In the genomic region with DNA sequence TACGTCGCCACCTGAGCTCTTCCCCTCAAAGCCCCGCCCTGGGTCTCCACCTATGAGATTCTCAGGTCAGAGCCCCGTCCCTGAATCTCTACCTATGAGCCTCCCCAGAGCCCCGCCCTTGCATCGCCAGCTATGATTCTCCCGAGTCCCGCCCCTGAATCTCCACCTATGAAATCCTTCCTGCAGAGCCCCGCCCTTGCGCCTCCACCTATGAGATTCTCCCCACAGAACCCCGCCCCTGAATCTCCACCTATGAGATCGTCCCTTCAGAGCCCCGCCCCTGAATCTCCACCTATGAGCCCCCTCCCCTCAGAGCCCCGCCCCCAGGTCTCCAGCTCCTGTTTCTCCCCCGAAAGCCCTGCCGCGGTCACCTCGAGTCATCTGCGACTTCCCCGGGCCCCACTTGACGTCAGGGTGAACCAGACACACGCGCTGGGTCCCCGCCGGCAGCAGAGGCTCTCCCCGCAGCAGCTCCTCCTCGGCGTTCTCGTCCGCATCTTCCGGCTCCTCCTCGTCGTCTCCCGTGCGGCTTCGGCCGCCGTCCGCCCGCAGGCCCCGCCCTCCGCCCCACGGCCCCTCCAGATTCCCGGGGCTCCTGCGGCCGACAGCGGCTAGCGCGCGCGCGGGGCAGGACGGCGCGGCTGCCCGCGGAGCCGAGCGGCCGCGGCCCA, we compare ENCODE assay signal across 8 cellular contexts. TPM values are rescaled to one million over a fixed set of nuclear protein-coding genes. Genes with fewer than 3 reads are reported as not detected.
DNase-seq lines count a peak whose midpoint lies in the region; ATAC-seq and TF ChIP-seq lines count a peak whose summit lies in the region.

No MANE protein-coding gene starts in this region.

- H3K79me2 ChIP-seq in fibroblast of lung (ENCODE audit: control insufficient read depth, insufficient read depth, low read length) (peaks cover 2% of the 10 kb centered on the region), neural cell (replicated peaks; ENCODE audit: insufficient read depth, low read length) (peaks cover 8% of the 10 kb centered on the region)

- H3K36me3 Mint-ChIP-seq in CD14-positive monocyte, result peaks cover 12% of the 10 kb centered on the region in 2 donors

- WGBS in HUES64, result under 1% methylated on average over 61 of the region's 61 CpGs

- H3K9me2 ChIP-seq in neural cell (ENCODE audit: insufficient read depth, low read length), result no peaks in the 10 kb centered on the region

- H3K27ac ChIP-seq in HUES64 (ENCODE audit: low read depth, low read length) (peak overlapping the region; percentile 93), fibroblast of lung (ENCODE audit: insufficient read depth, low read length) (peak overlapping the region; percentile 89), neural cell (ENCODE audit: low read length) (peak overlapping the region; percentile 84), subcutaneous abdominal adipose tissue (ENCODE audit: low read depth, low read length) (peak overlapping the region; percentile 65)

- H3K4me1 Mint-ChIP-seq in CD14-positive monocyte, result peaks cover 22% of the 10 kb centered on the region

- H3K36me3 ChIP-seq in HUES64 (ENCODE audit: insufficient read depth, low read length) (peaks cover 24% of the 10 kb centered on the region), fibroblast of lung (ENCODE audit: control insufficient read depth, insufficient read depth, low read length) (peaks cover 14% of the 10 kb centered on the region), neural cell (ENCODE audit: insufficient read depth, low read length) (no peaks in the 10 kb centered on the region), subcutaneous abdominal adipose tissue (ENCODE audit: control insufficient read depth in 5 of 5, insufficient read depth in 5 of 5, low read length in 5 of 5) (peaks cover 0 to 30% (median 25%) of the 10 kb centered on the region in 5 donors)

- H3K27me3 Mint-ChIP-seq in CD14-positive monocyte (ENCODE audit: low read depth in 3 of 3), result peaks cover 7 to 23% (median 22%) of the 10 kb centered on the region in 3 donors

- H3K4me1 ChIP-seq in HUES64 (ENCODE audit: insufficient read depth, low read length) (0 out of 2 replicates have a peak, but pooled peaks cover 2% of the 10 kb centered on the region), fibroblast of lung (ENCODE audit: control insufficient read depth, extremely low read depth, insufficient read depth, low read length) (no peaks in the 10 kb centered on the region), subcutaneous abdominal adipose tissue (ENCODE audit: control insufficient read depth in 5 of 5, insufficient read depth in 5 of 5, low read length in 5 of 5) (peaks cover 0 to 25% (median 24%) of the 10 kb centered on the region in 5 donors)

- H3K4me3 ChIP-seq in HUES64 (ENCODE audit: low read length), result peak overlapping the region; percentile 83
- peak overlapping the region; percentile 63 to 82 (median 70) for H3K4me3 ChIP-seq in fibroblast of lung (replicated peaks in 1 of 4; ENCODE audit: control extremely low read depth in 1 of 4, insufficient read depth in 1 of 4, low read depth in 3 of 4, low read length in 4 of 4)
- peak overlapping the region; percentile 94 for H3K4me3 ChIP-seq in neural cell (ENCODE audit: low read length)
- H3K4me3 ChIP-seq in subcutaneous abdominal adipose tissue (ENCODE audit: low read depth in 1 of 5, low read length in 5 of 5), result peak overlapping the region; percentile 35 to 84 (median 73)

- H3K9me3 ChIP-seq in HUES64 (ENCODE audit: insufficient read depth, low read depth, low read length) (no peaks in the 10 kb centered on the region), fibroblast of lung (ENCODE audit: control insufficient read depth, insufficient read depth, low read depth, low read length) (no peaks in the 10 kb centered on the region), neural cell (ENCODE audit: low read length) (no peaks in the 10 kb centered on the region), subcutaneous abdominal adipose tissue (ENCODE audit: control insufficient read depth in 5 of 5, low read length in 5 of 5) (no peaks in the 10 kb centered on the region)

- H3F3A ChIP-seq in neural cell (ENCODE audit: insufficient read depth, low read length, poor library complexity, severe bottlenecking), result no peaks in the 10 kb centered on the region

- TF ChIP-seq CTCF in CD14-positive monocyte (IDR thresholded peaks at IDR 0.05) (no peak), fibroblast of lung (conservative IDR thresholded peaks at IDR 0.05 in 1 of 2, IDR thresholded peaks at IDR 0.05 in 1 of 2; ENCODE audit: low read depth in 1 of 2, low read length in 2 of 2) (no peak), neural cell (IDR thresholded peaks at IDR 0.05; ENCODE audit: poor library complexity, severe bottlenecking) (no peak)

- peak; percentile 55 for TF ChIP-seq EP300 in neural cell (conservative IDR thresholded peaks at IDR 0.05; ENCODE audit: poor library complexity, severe bottlenecking)

- intact Hi-C loops in CD14-positive monocyte (cut with micrococcal nuclease), result loop anchor here (2.0 to 5.0 kb wide), 3 partner anchors 41 to 67 kb away; no protein-coding TSS in a partner anchor

- DNase-seq in CD14-positive monocyte (ENCODE audit: low spot score) (peak; percentile 100), activated T-cell treated with anti-CD3 and anti-CD28 coated beads for 1 hour (ENCODE audit: low read depth) (peak; percentile 96), fibroblast of lung (ENCODE audit: low read depth in 2 of 2) (peak; percentile 97 to 98), DMS 273 (lab: John Stamatoyannopoulos, UW; ENCODE audit: unreplicated experiment) (no peak)

- H3K9me3 Mint-ChIP-seq in CD14-positive monocyte, result peaks cover 0 to 13% (median 3%) of the 10 kb centered on the region in 7 donors

- H4K20me1 ChIP-seq in fibroblast of lung (ENCODE audit: control insufficient read depth, extremely low read depth, insufficient read depth, low read length) (no peaks in the 10 kb centered on the region), neural cell (ENCODE audit: insufficient read depth) (no peaks in the 10 kb centered on the region)

- H3K27me3 ChIP-seq in HUES64 (ENCODE audit: insufficient read depth, low read length) (no peaks in the 10 kb centered on the region; the same call in 1 of the 2 replicates), fibroblast of lung (ENCODE audit: control insufficient read depth, insufficient read depth, low read length) (no peaks in the 10 kb centered on the region), neural cell (ENCODE audit: insufficient read depth, low read depth, low read length) (no peaks in the 10 kb centered on the region), subcutaneous abdominal adipose tissue (ENCODE audit: control insufficient read depth in 5 of 5, insufficient read depth in 4 of 5, low read length in 5 of 5) (no peaks in the 10 kb centered on the region)

- ATAC-seq in GM21423 (IDR thresholded peaks at IDR 0.05; ENCODE audit: unreplicated experiment), result peak; percentile 58

- H3K4me3 Mint-ChIP-seq in CD14-positive monocyte, result peak overlapping the region; percentile 85 to 93

- H3K4me2 ChIP-seq in fibroblast of lung (ENCODE audit: extremely low read depth, insufficient read depth, low read length) (peak overlapping the region; percentile 59), neural cell (ENCODE audit: low read length) (no peak overlapping the region)

- peak overlapping the region; percentile 78 for H2AFZ ChIP-seq in fibroblast of lung (ENCODE audit: low read length)
- H2AFZ ChIP-seq in neural cell (ENCODE audit: low read depth, low read length), result peak overlapping the region; percentile 73

- H3K27ac Mint-ChIP-seq in CD14-positive monocyte, result peak overlapping the region; percentile 96 to 100 (median 98)

- H3K9ac ChIP-seq in HUES64 (ENCODE audit: low read depth, low read length) (peak overlapping the region; percentile 89), fibroblast of lung (ENCODE audit: insufficient read depth, low read length) (peak overlapping the region; percentile 87), neural cell (ENCODE audit: low read length) (peak overlapping the region; percentile 88), subcutaneous abdominal adipose tissue (ENCODE audit: low read length in 5 of 5) (peak overlapping the region in 3 of 5 donors; percentile 68 to 79 (median 74))

- TF ChIP-seq RAD21 in neural cell (conservative IDR thresholded peaks at IDR 0.05), result no peak

TF ChIP-seq in neural cell, 6 proteins besides CTCF, POLR2A, EP300 and RAD21 (continues in another document):
- peak; percentile 11 for TF ChIP-seq SMC3 (conservative IDR thresholded peaks at IDR 0.05; ENCODE audit: poor library complexity)
- TF ChIP-seq POLR2AphosphoS5 (IDR thresholded peaks at IDR 0.05), result peak; percentile 75

RNA-seq across cellular contexts. Expression of a gene that starts 0.4 kb away (rescaled TPM):
- 10 to 100 TPM; 17.2 to 27.0 TPM for polyA plus RNA-seq in CD14-positive monocyte
- 46.4 TPM for polyA plus RNA-seq in HUES64 (2013, experiment 1 of 2)
- 44.4 TPM for polyA plus RNA-seq in HUES64 (2013, experiment 2 of 2)
- total RNA-seq in fibroblast of lung, result 36.2 and 46.1 TPM in 2 replicates
- polyA plus RNA-seq in fibroblast of lung, result 15.4 and 24.0 TPM in 2 replicates
- 29.3 and 55.1 TPM in 2 replicates for polyA plus RNA-seq in fibroblast of lung (2012)
- polyA minus RNA-seq in fibroblast of lung (ENCODE audit: low replicate concordance), result 12.4 and 21.8 TPM in 2 replicates
- 23.6 and 35.6 TPM in 2 replicates for polyA plus RNA-seq in neural cell
- 19.1 and 23.1 TPM in 2 replicates for polyA minus RNA-seq in neural cell

RNA-seq across cellular contexts. Expression of a gene that starts 37.0 kb away (rescaled TPM):
- polyA plus RNA-seq in CD14-positive monocyte, result 1 to 10 TPM; 2.9 to 6.7 TPM
- polyA plus RNA-seq in HUES64 (2013, experiment 1 of 2), result 65.8 TPM
- polyA plus RNA-seq in HUES64 (2013, experiment 2 of 2), result 64.9 TPM
- total RNA-seq in fibroblast of lung, result 5.6 and 10.9 TPM in 2 replicates
- 4.3 and 5.4 TPM in 2 replicates for polyA plus RNA-seq in fibroblast of lung
- 5.7 and 9.9 TPM in 2 replicates for polyA plus RNA-seq in fibroblast of lung (2012)
- 13.3 and 28.1 TPM in 2 replicates for polyA minus RNA-seq in fibroblast of lung (ENCODE audit: low replicate concordance)
- 24.6 and 30.1 TPM in 2 replicates for polyA plus RNA-seq in neural cell
- 24.1 and 26.3 TPM in 2 replicates for polyA minus RNA-seq in neural cell
